ENCODE assay signal across 8 cellular contexts in genomic region chr4:145935253-145936141, GRCh38. TPM values are rescaled to one million over a fixed set of nuclear protein-coding genes. Genes with fewer than 3 reads are reported as not detected.
DNase-seq lines count a peak whose midpoint lies in the region; ATAC-seq, FAIRE-seq and TF ChIP-seq lines count a peak whose summit lies in the region.

No MANE protein-coding gene starts in this region.

- no peak for TF ChIP-seq CTCF in SU-DHL-6 (IDR thresholded peaks at IDR 0.05; ENCODE audit: insufficient read depth, low read length, poor library complexity, severe bottlenecking)

- H3K4me1 ChIP-seq in esophagus (ENCODE audit: control insufficient read depth in 2 of 2, insufficient read depth in 2 of 2, low read length in 1 of 2), result peaks cover 0 to 2% of the 10 kb centered on the region in 2 donors

- H3K27me3 Mint-ChIP-seq in naive B cell, result no peaks in the 10 kb centered on the region

- peak; percentile 24 for DNase-seq in ACHN
- peak; percentile 38 for DNase-seq in GM12892 (ENCODE audit: insufficient read length)
- DNase-seq in naive B cell, result peak; percentile 14
- no peak for DNase-seq in occipital lobe (lab: John Stamatoyannopoulos, UW)
- DNase-seq in NCI-H345 treated with DMSO at 0.1 percent for 48 hours (lab: John Stamatoyannopoulos, UW; ENCODE audit: unreplicated experiment), result no peak

- peak overlapping the region; percentile 99 for H3K9ac ChIP-seq in SU-DHL-6 (ENCODE audit: low read length)

- 7 to 8% methylated on average over 18 of the region's 18 CpGs for WGBS in esophagus, 2 donors

- TF ChIP-seq POLR2A in GM12892 (IDR thresholded peaks at IDR 0.05; ENCODE audit: low read depth, low read length), result peak; percentile 67; the same call in 1 of the 2 replicates

- no peaks in the 10 kb centered on the region for H3K9me3 ChIP-seq in SU-DHL-6 (ENCODE audit: insufficient read depth, low read length)
- no peaks in the 10 kb centered on the region for H3K9me3 ChIP-seq in esophagus (ENCODE audit: control insufficient read depth in 2 of 2, insufficient read depth in 1 of 2, low read depth in 1 of 2, low read length in 1 of 2)

- peak overlapping the region; percentile 28 to 99 (median 93) for H3K27ac Mint-ChIP-seq in naive B cell

- peak overlapping the region; percentile 82 for H3K4me2 ChIP-seq in SU-DHL-6 (ENCODE audit: low read depth, low read length, poor library complexity, severe bottlenecking)

- peak; percentile 83 for FAIRE-seq in GM12892 (lab: Jason Lieb, UNC)

- H3K9me2 ChIP-seq in SU-DHL-6 (replicated peaks; ENCODE audit: insufficient read depth, low read length), result no peaks in the 10 kb centered on the region

- H3K36me3 ChIP-seq in SU-DHL-6 (ENCODE audit: low read length), result no peaks in the 10 kb centered on the region
- H3K36me3 ChIP-seq in esophagus (ENCODE audit: control insufficient read depth in 2 of 2, insufficient read depth in 2 of 2, low read length in 1 of 2), result no peaks in the 10 kb centered on the region

- ATAC-seq in HG02981 (IDR thresholded peaks at IDR 0.05; ENCODE audit: unreplicated experiment) (peak; percentile 29), naive B cell (ENCODE audit: low read depth in 2 of 2) (no peak)

- H4K20me1 ChIP-seq in SU-DHL-6 (ENCODE audit: low read depth, low read length), result no peaks in the 10 kb centered on the region

- in situ Hi-C loops in ACHN (cut with HindIII; ENCODE audit: low pct_ligation_motif_present, low pct_unique_long_range_greater_than_20kb, low sequenced_read_pairs), result no loop called here

- H3K27me3 ChIP-seq in SU-DHL-6 (ENCODE audit: low read length), result no peaks in the 10 kb centered on the region
- no peaks in the 10 kb centered on the region for H3K27me3 ChIP-seq in esophagus (ENCODE audit: control insufficient read depth in 1 of 2, insufficient read depth in 2 of 2, low read length in 2 of 2)

- H3K27ac ChIP-seq in SU-DHL-6 (ENCODE audit: low read depth, low read length), result peak overlapping the region; percentile 87
- peak overlapping the region; percentile 92 to 94 for H3K27ac ChIP-seq in esophagus (ENCODE audit: low read depth in 2 of 2, low read length in 1 of 2)

- no peaks in the 10 kb centered on the region for H3K36me3 Mint-ChIP-seq in naive B cell

- peaks cover 27% of the 10 kb centered on the region for H3F3A ChIP-seq in SU-DHL-6 (ENCODE audit: insufficient read depth)

- H3K4me1 Mint-ChIP-seq in naive B cell, result peaks cover 40 to 55% (median 43%) of the 10 kb centered on the region in 3 donors

- no peak overlapping the region for H2AFZ ChIP-seq in SU-DHL-6 (ENCODE audit: low read depth, low read length, severe bottlenecking)

- H3K9me3 Mint-ChIP-seq in naive B cell, result peaks cover 0 to 2% (median 0%) of the 10 kb centered on the region in 7 donors

- peak overlapping the region; percentile 89 to 100 (median 98) for H3K4me3 Mint-ChIP-seq in naive B cell

- H3K4me3 ChIP-seq in SU-DHL-6 (ENCODE audit: insufficient read depth, low read length, poor library complexity, severe bottlenecking), result peak overlapping the region; percentile 99
- peak overlapping the region; percentile 65 to 69 for H3K4me3 ChIP-seq in esophagus (ENCODE audit: low read depth in 1 of 2, low read length in 2 of 2)

- peaks cover 75% of the 10 kb centered on the region for H3K79me2 ChIP-seq in SU-DHL-6 (ENCODE audit: insufficient read depth, low read length)

RNA-seq across cellular contexts. Expression of gene ZNF827, which starts 3.1 kb away (rescaled TPM):
- polyA plus RNA-seq in GM12892 (2012; ENCODE audit: missing spikeins), result 17.9 TPM
- 1 to 10 TPM; 1.6 to 2.0 TPM for polyA plus RNA-seq in esophagus
- 1 to 10 TPM; 2.3 to 6.2 (median 4.2) TPM for polyA plus RNA-seq in naive B cell (ENCODE audit: low read depth in 6 of 6)
- 11.7 TPM for total RNA-seq in occipital lobe

Comparison
In these comparisons a context has a peak if more than half of its experiments do, and no peak if none do; other contexts are left out.
1. DNase-seq: peak in ACHN (single experiment), GM12892 (single experiment) and naive B cell (single experiment); none in occipital lobe (single experiment) and NCI-H345 treated with DMSO at 0.1 percent for 48 hours (single experiment).